Comparison of ENCODE assay signal across 8 cellular contexts in genomic region chr14:68780358-68781160, GRCh38. TPM values are rescaled to one million over a fixed set of nuclear protein-coding genes. Genes with fewer than 3 reads are reported as not detected.
DNase-seq lines count a peak whose midpoint lies in the region; ATAC-seq and TF ChIP-seq lines count a peak whose summit lies in the region.

No MANE protein-coding gene starts in this region.

- H3K4me1 Mint-ChIP-seq in activated T-helper 1 cell treated with anti-CD3 and anti-CD28 coated beads, Interleukin-12 subunit alpha, Interleukin-12 subunit beta, Interleukin-2, Interleukin-4 antibody, amounts not matched to agents 30 ng/mL and 10 ng/mL and 1 ng/mL, durations not matched to agents 14 hours and 24 hours and 36 hours (ENCODE audit: low read depth): peaks cover 72% of the 10 kb centered on the region

- H3K79me2 ChIP-seq in parathyroid adenoma: no peaks in the 10 kb centered on the region

- H3K9me3 ChIP-seq in parathyroid adenoma (ENCODE audit: control insufficient read depth, low read length): no peaks in the 10 kb centered on the region

- peak overlapping the region; percentile 78 for H3K4me3 Mint-ChIP-seq in activated T-helper 1 cell treated with anti-CD3 and anti-CD28 coated beads, Interleukin-12 subunit alpha, Interleukin-12 subunit beta, Interleukin-2, Interleukin-4 antibody, amounts not matched to agents 30 ng/mL and 10 ng/mL and 1 ng/mL, durations not matched to agents 14 hours and 24 hours and 36 hours

- TF ChIP-seq CTCF in parathyroid adenoma (IDR thresholded peaks at IDR 0.05): no peak

- DNase-seq in stimulated activated CD4-positive, alpha-beta T cell treated with anti-CD3 and anti-CD28 coated beads, Interleukin-12 subunit alpha, Interleukin-12 subunit beta, amount 100 ng/mL, for 4 hours: peak; percentile 13
- no peak for DNase-seq in stimulated activated CD4-positive, alpha-beta T cell treated with anti-CD3 and anti-CD28 coated beads, Interleukin-4, amount 100 ng/mL, for 1 hour
- no peak for DNase-seq in activated T-helper 1 cell treated with anti-CD3 and anti-CD28 coated beads, Interleukin-12 subunit alpha, Interleukin-12 subunit beta, Interleukin-2, Interleukin-4 antibody, amounts not matched to agents 30 ng/mL and 10 ng/mL and 1 ng/mL, durations not matched to agents 14 hours and 24 hours and 36 hours (ENCODE audit: low spot score)
- peak; percentile 88 for DNase-seq in Right ventricle myocardium inferior (ENCODE audit: missing footprints)
- no peak for DNase-seq in NCI-H146 (lab: John Stamatoyannopoulos, UW)
- no peak for DNase-seq in GOT3 (lab: John Stamatoyannopoulos, UW)
- no peak for DNase-seq in HPDE6-E6E7 (ENCODE audit: extremely low spot score)

- H2AFZ ChIP-seq in parathyroid adenoma: peak overlapping the region; percentile 83

- no peaks in the 10 kb centered on the region for H3K36me3 ChIP-seq in parathyroid adenoma (ENCODE audit: control insufficient read depth, insufficient read depth, low read length)

- H3K36me3 Mint-ChIP-seq in activated T-helper 1 cell treated with anti-CD3 and anti-CD28 coated beads, Interleukin-12 subunit alpha, Interleukin-12 subunit beta, Interleukin-2, Interleukin-4 antibody, amounts not matched to agents 30 ng/mL and 10 ng/mL and 1 ng/mL, durations not matched to agents 14 hours and 24 hours and 36 hours (ENCODE audit: low read depth): peaks cover 7% of the 10 kb centered on the region

- no peak overlapping the region for H3K9ac ChIP-seq in parathyroid adenoma

- peaks cover 3% of the 10 kb centered on the region for H3K9me3 Mint-ChIP-seq in activated T-helper 1 cell treated with anti-CD3 and anti-CD28 coated beads, Interleukin-12 subunit alpha, Interleukin-12 subunit beta, Interleukin-2, Interleukin-4 antibody, amounts not matched to agents 30 ng/mL and 10 ng/mL and 1 ng/mL, durations not matched to agents 14 hours and 24 hours and 36 hours

- H3K27me3 ChIP-seq in parathyroid adenoma (ENCODE audit: control insufficient read depth, insufficient read depth, low read length): no peaks in the 10 kb centered on the region

- intact Hi-C loops in activated T-helper 1 cell treated with anti-CD3 and anti-CD28 coated beads, Interleukin-12 subunit alpha, Interleukin-12 subunit beta, Interleukin-2, Interleukin-4 antibody, amounts not matched to agents 30 ng/mL and 10 ng/mL and 1 ng/mL, durations not matched to agents 14 hours and 24 hours and 36 hours (cut with micrococcal nuclease): loop anchor here (1.0 to 2.0 kb wide), 2 partner anchors 14 to 47 kb away; no protein-coding TSS in a partner anchor
- intact Hi-C loops in Right ventricle myocardium inferior (cut with DNase I): no loop called here

- H3K27me3 Mint-ChIP-seq in activated T-helper 1 cell treated with anti-CD3 and anti-CD28 coated beads, Interleukin-12 subunit alpha, Interleukin-12 subunit beta, Interleukin-2, Interleukin-4 antibody, amounts not matched to agents 30 ng/mL and 10 ng/mL and 1 ng/mL, durations not matched to agents 14 hours and 24 hours and 36 hours (ENCODE audit: insufficient read depth): no peaks in the 10 kb centered on the region

- H3K4me3 ChIP-seq in parathyroid adenoma (ENCODE audit: low read depth, low read length): no peak overlapping the region

- ATAC-seq in Right ventricle myocardium inferior: peak; percentile 86

- peak overlapping the region; percentile 41 for H3K27ac ChIP-seq in parathyroid adenoma

- peak overlapping the region; percentile 93 for H3K27ac Mint-ChIP-seq in activated T-helper 1 cell treated with anti-CD3 and anti-CD28 coated beads, Interleukin-12 subunit alpha, Interleukin-12 subunit beta, Interleukin-2, Interleukin-4 antibody, amounts not matched to agents 30 ng/mL and 10 ng/mL and 1 ng/mL, durations not matched to agents 14 hours and 24 hours and 36 hours

- peaks cover 7% of the 10 kb centered on the region for H3K4me1 ChIP-seq in parathyroid adenoma

- no peak overlapping the region for H3K4me2 ChIP-seq in parathyroid adenoma (ENCODE audit: low read length)

RNA-seq across cellular contexts. Expression of gene ZFP36L1, which starts 12.3 kb away (rescaled TPM):
- 149 and 156 TPM in 2 replicates for total RNA-seq in activated T-helper 1 cell treated with anti-CD3 and anti-CD28 coated beads, Interleukin-12 subunit alpha, Interleukin-12 subunit beta, Interleukin-2, Interleukin-4 antibody, amounts not matched to agents 30 ng/mL and 10 ng/mL and 1 ng/mL, durations not matched to agents 14 hours and 24 hours and 36 hours
- total RNA-seq in Right ventricle myocardium inferior: 46.6 TPM

Comparison
In these comparisons a context has a peak if more than half of its experiments do, and no peak if none do; other contexts are left out.
1. DNase-seq: peak in stimulated activated CD4-positive, alpha-beta T cell treated with anti-CD3 and anti-CD28 coated beads, Interleukin-12 subunit alpha, Interleukin-12 subunit beta, amount 100 ng/mL, for 4 hours (single experiment) and Right ventricle myocardium inferior (single experiment); none in stimulated activated CD4-positive, alpha-beta T cell treated with anti-CD3 and anti-CD28 coated beads, Interleukin-4, amount 100 ng/mL, for 1 hour (single experiment), activated T-helper 1 cell treated with anti-CD3 and anti-CD28 coated beads, Interleukin-12 subunit alpha, Interleukin-12 subunit beta, Interleukin-2, Interleukin-4 antibody, amounts not matched to agents 30 ng/mL and 10 ng/mL and 1 ng/mL, durations not matched to agents 14 hours and 24 hours and 36 hours (single experiment), NCI-H146 (single experiment), GOT3 (single experiment) and HPDE6-E6E7 (single experiment).